Comparison of ENCODE assay signal across 36 cellular contexts in the genomic region with DNA sequence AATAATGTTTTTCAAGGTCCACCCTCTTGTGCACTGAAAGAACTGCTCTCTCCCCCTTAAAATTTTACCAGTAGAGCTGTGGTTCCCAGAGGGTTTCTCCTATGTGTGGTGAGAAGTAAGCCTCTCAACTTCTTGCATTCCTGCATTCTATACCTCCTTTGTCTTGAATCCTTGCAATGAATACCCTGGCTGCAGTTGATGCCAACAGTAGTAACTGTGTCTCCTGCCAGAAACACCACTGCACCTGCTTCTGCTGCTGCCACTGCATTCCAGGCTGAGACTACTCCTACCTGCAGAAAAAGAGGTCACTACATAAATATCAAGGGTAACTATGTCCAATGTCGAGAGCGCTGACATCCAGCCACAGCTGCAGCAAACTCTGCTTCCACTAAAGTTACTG.
"Had no signal": no experiment of that assay in that cellular context is flagged by ENCODE, and none has a peak within 500 bp of the region (broad histone marks: within the 10 kb centered on the region; RNA-seq: fewer than 3 reads in every experiment).

No MANE protein-coding gene starts in this region.

- H3K4me2 ChIP-seq: hepatocyte had no signal

- H3K79me2 ChIP-seq: hepatocyte had no signal

- H3K9me3 ChIP-seq: body of pancreas, esophagus squamous epithelium had no signal

- DNase-seq: activated CD4-positive, alpha-beta memory T cell treated with anti-CD3 and anti-CD28 coated beads for 36 hours; activated CD4-positive, alpha-beta T cell treated with anti-CD3 and anti-CD28 coated beads for 36 hours; activated CD4-positive, alpha-beta T cell treated with anti-CD3 and anti-CD28 coated beads, Interleukin-2, amount 10 ng/mL, durations not matched to agents 24 days and 14 days; activated CD4-positive, CD25-positive, alpha-beta regulatory T cell; activated CD4-positive, CD25-positive, alpha-beta regulatory T cell treated with anti-CD3 and anti-CD28 coated beads, Interleukin-2, amount 50 U/mL, for 72 hours; activated CD8-positive, alpha-beta memory T cell treated with anti-CD3 and anti-CD28 coated beads, Interleukin-2, amount 10 ng/mL, durations not matched to agents 7 days and 5 days; activated CD8-positive, alpha-beta memory T cell treated with anti-CD3 and anti-CD28 coated beads, Interleukin-2, amount 50 U/mL, for 4 hours; activated CD8-positive, alpha-beta T cell treated with anti-CD3 and anti-CD28 coated beads, Interleukin-2, amount 10 ng/mL, durations not matched to agents 7 days and 5 days; activated effector memory CD4-positive, alpha-beta T cell treated with anti-CD3 and anti-CD28 coated beads, Interleukin-2, amount 50 U/mL, for 16 hours; activated naive CD4-positive, alpha-beta T cell treated with anti-CD3 and anti-CD28 coated beads for 36 hours; activated naive CD8-positive, alpha-beta T cell treated with anti-CD3 and anti-CD28 coated beads for 36 hours; activated naive CD8-positive, alpha-beta T cell treated with anti-CD3 and anti-CD28 coated beads, Interleukin-2, amount 50 U/mL, for 24 hours; activated T-cell treated with anti-CD3 and anti-CD28 coated beads, Interleukin-2, amount 50 U/mL, for 1 hour; activated T-cell treated with anti-CD3 and anti-CD28 coated beads, Interleukin-2, amount 50 U/mL, for 48 hours; adrenal gland; amygdala; aorta; body of pancreas; caudate nucleus; cortex of kidney; effector CD8-positive, alpha-beta T cell; esophagus squamous epithelium; foreskin melanocyte; heart right ventricle; T1000; WERI-Rb-1 had no signal

- H3K4me1 Mint-ChIP-seq: activated CD4-positive, alpha-beta T cell treated with anti-CD3 and anti-CD28 coated beads for 36 hours; activated CD4-positive, alpha-beta T cell treated with anti-CD3 and anti-CD28 coated beads, Interleukin-2, amount 10 ng/mL, durations not matched to agents 24 days and 14 days; activated CD8-positive, alpha-beta memory T cell treated with anti-CD3 and anti-CD28 coated beads, Interleukin-2, amount 10 ng/mL, durations not matched to agents 7 days and 5 days; activated naive CD4-positive, alpha-beta T cell treated with anti-CD3 and anti-CD28 coated beads, Interleukin-2, amount 50 U/mL, for 24 hours; activated naive CD8-positive, alpha-beta T cell treated with anti-CD3 and anti-CD28 coated beads for 36 hours; activated naive CD8-positive, alpha-beta T cell treated with anti-CD3 and anti-CD28 coated beads, Interleukin-2, amount 50 U/mL, for 24 hours had no signal

- H3K27ac Mint-ChIP-seq: activated CD4-positive, alpha-beta memory T cell treated with anti-CD3 and anti-CD28 coated beads for 36 hours; activated CD4-positive, alpha-beta T cell treated with anti-CD3 and anti-CD28 coated beads for 36 hours; activated CD4-positive, alpha-beta T cell treated with anti-CD3 and anti-CD28 coated beads, Interleukin-2, amount 10 ng/mL, durations not matched to agents 24 days and 14 days; activated CD8-positive, alpha-beta memory T cell treated with anti-CD3 and anti-CD28 coated beads, Interleukin-2, amount 10 ng/mL, durations not matched to agents 7 days and 5 days; activated CD8-positive, alpha-beta T cell treated with anti-CD3 and anti-CD28 coated beads, Interleukin-2, amount 10 ng/mL, durations not matched to agents 7 days and 5 days; activated naive CD4-positive, alpha-beta T cell treated with anti-CD3 and anti-CD28 coated beads for 36 hours; activated naive CD4-positive, alpha-beta T cell treated with anti-CD3 and anti-CD28 coated beads, Interleukin-2, amount 50 U/mL, for 24 hours; activated naive CD8-positive, alpha-beta T cell treated with anti-CD3 and anti-CD28 coated beads for 36 hours; activated naive CD8-positive, alpha-beta T cell treated with anti-CD3 and anti-CD28 coated beads, Interleukin-2, amount 50 U/mL, for 24 hours; activated T-helper 1 cell treated with anti-CD3 and anti-CD28 coated beads, Interleukin-12 subunit alpha, Interleukin-12 subunit beta, Interleukin-2, Interleukin-4 antibody, amounts not matched to agents 30 ng/mL and 10 ng/mL and 1 ng/mL, durations not matched to agents 14 hours and 24 hours and 36 hours; activated T-helper 2 cell treated with anti-CD3 and anti-CD28 coated beads, Interferon-gamma antibody, Interleukin-2, Interleukin-4, amounts not matched to agents 10 μg/mL and 5 μg/mL and 100 μg/mL, durations not matched to agents 14 hours and 24 hours and 36 hours; T-helper 2 cell treated with Interferon-gamma antibody and Interleukin-4, amounts not matched to agents 5 μg/mL and 100 μg/mL, for 36 hours had no signal

- H3K27me3 ChIP-seq: adrenal gland, body of pancreas, esophagus squamous epithelium, gastroesophageal sphincter, heart right ventricle, hepatocyte had no signal

- H2AFZ ChIP-seq: hepatocyte had no signal

- H3K27me3 Mint-ChIP-seq: activated CD4-positive, alpha-beta T cell treated with anti-CD3 and anti-CD28 coated beads for 36 hours; activated CD4-positive, alpha-beta T cell treated with anti-CD3 and anti-CD28 coated beads, Interleukin-2, amount 10 ng/mL, durations not matched to agents 24 days and 14 days; activated naive CD4-positive, alpha-beta T cell treated with anti-CD3 and anti-CD28 coated beads, Interleukin-2, amount 50 U/mL, for 24 hours had no signal

- H3K4me3 ChIP-seq: adrenal gland, body of pancreas, esophagus squamous epithelium, gastroesophageal sphincter, heart right ventricle, hepatocyte had no signal

- ATAC-seq: activated CD4-positive, alpha-beta T cell treated with anti-CD3 and anti-CD28 coated beads for 36 hours; activated CD8-positive, alpha-beta memory T cell treated with anti-CD3 and anti-CD28 coated beads, Interleukin-2, amount 10 ng/mL, durations not matched to agents 7 days and 5 days; activated CD8-positive, alpha-beta T cell treated with anti-CD3 and anti-CD28 coated beads, Interleukin-2, amount 10 ng/mL, durations not matched to agents 7 days and 5 days; activated naive CD8-positive, alpha-beta T cell treated with anti-CD3 and anti-CD28 coated beads, Interleukin-2, amount 50 U/mL, for 24 hours; body of pancreas; gastroesophageal sphincter; heart right ventricle had no signal

- H3K36me3 ChIP-seq: adrenal gland, esophagus squamous epithelium, gastroesophageal sphincter, heart right ventricle, WERI-Rb-1 had no signal

- H3K4me3 Mint-ChIP-seq: activated CD4-positive, alpha-beta memory T cell treated with anti-CD3 and anti-CD28 coated beads for 36 hours; activated CD4-positive, alpha-beta T cell treated with anti-CD3 and anti-CD28 coated beads for 36 hours; activated CD4-positive, alpha-beta T cell treated with anti-CD3 and anti-CD28 coated beads, Interleukin-2, amount 10 ng/mL, durations not matched to agents 24 days and 14 days; activated CD8-positive, alpha-beta memory T cell treated with anti-CD3 and anti-CD28 coated beads, Interleukin-2, amount 10 ng/mL, durations not matched to agents 7 days and 5 days; activated CD8-positive, alpha-beta T cell treated with anti-CD3 and anti-CD28 coated beads, Interleukin-2, amount 10 ng/mL, durations not matched to agents 7 days and 5 days; activated naive CD4-positive, alpha-beta T cell treated with anti-CD3 and anti-CD28 coated beads for 36 hours; activated naive CD4-positive, alpha-beta T cell treated with anti-CD3 and anti-CD28 coated beads, Interleukin-2, amount 50 U/mL, for 24 hours; activated naive CD8-positive, alpha-beta T cell treated with anti-CD3 and anti-CD28 coated beads for 36 hours; activated naive CD8-positive, alpha-beta T cell treated with anti-CD3 and anti-CD28 coated beads, Interleukin-2, amount 50 U/mL, for 24 hours; activated T-helper 1 cell treated with anti-CD3 and anti-CD28 coated beads, Interleukin-12 subunit alpha, Interleukin-12 subunit beta, Interleukin-2, Interleukin-4 antibody, amounts not matched to agents 30 ng/mL and 10 ng/mL and 1 ng/mL, durations not matched to agents 14 hours and 24 hours and 36 hours; T-helper 2 cell treated with Interferon-gamma antibody and Interleukin-4, amounts not matched to agents 5 μg/mL and 100 μg/mL, for 36 hours had no signal

- H3K4me1 ChIP-seq: adrenal gland, body of pancreas, esophagus squamous epithelium, gastroesophageal sphincter, heart right ventricle had no signal

- H3K27ac ChIP-seq: adrenal gland, body of pancreas, epithelial cell of prostate, esophagus squamous epithelium, gastroesophageal sphincter, heart right ventricle, hepatocyte, WERI-Rb-1 had no signal

- H3K36me3 Mint-ChIP-seq: activated CD4-positive, alpha-beta memory T cell treated with anti-CD3 and anti-CD28 coated beads for 36 hours; activated naive CD4-positive, alpha-beta T cell treated with anti-CD3 and anti-CD28 coated beads, Interleukin-2, amount 50 U/mL, for 24 hours had no signal

- FAIRE-seq: colon, endometrium, endothelial cell of umbilical vein had no signal
